25 cellular contexts compared by ENCODE assay signal in the genomic region with DNA sequence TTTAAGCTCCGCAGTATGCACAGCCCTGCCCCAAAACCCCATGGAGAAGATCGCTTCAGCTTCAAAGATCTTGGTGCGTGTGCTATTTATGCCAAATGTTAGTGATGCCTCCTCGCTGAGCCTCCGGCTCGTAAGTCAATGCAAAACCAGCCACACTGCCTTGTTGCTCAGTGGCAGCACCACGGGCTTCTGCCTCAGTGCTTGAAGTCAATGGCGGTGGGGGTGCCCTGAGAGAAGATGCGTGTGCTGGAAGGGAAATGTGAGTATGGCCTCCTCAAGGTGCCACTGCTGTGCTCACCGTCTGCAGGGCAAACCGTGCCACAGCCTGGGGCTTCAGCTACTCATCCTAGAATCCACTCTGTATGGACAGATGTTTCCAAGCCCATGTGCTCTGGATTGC.
DNase-seq lines count a peak whose midpoint lies in the region; ATAC-seq and TF ChIP-seq lines count a peak whose summit lies in the region.
"Had no signal": no experiment of that assay in that cellular context is flagged by ENCODE, and none has a peak within 500 bp of the region (broad histone marks: within the 10 kb centered on the region; RNA-seq: fewer than 3 reads in every experiment).

No MANE protein-coding gene starts in this region.

- H3K36me3 ChIP-seq in naive thymus-derived CD4-positive, alpha-beta T cell (ENCODE audit: control insufficient read depth in 2 of 3, insufficient read depth in 3 of 3, low read length in 3 of 3) = no peaks in the 10 kb centered on the region
- H3K36me3 ChIP-seq in left lung = no peaks in the 10 kb centered on the region
- H3K36me3 ChIP-seq: gastrocnemius medialis, thoracic aorta had no signal

- H3K4me1 Mint-ChIP-seq in activated CD4-positive, alpha-beta T cell treated with anti-CD3 and anti-CD28 coated beads, Interleukin-2, amount 10 ng/mL, durations not matched to agents 24 days and 14 days = peaks cover 71% of the 10 kb centered on the region
- peaks cover 50% of the 10 kb centered on the region for H3K4me1 Mint-ChIP-seq in activated CD4-positive, alpha-beta T cell treated with anti-CD3 and anti-CD28 coated beads for 36 hours
- H3K4me1 Mint-ChIP-seq in stimulated activated naive CD8-positive, alpha-beta T cell treated with anti-CD3 and anti-CD28 coated beads, Interleukin-15, Interleukin-2, amounts not matched to agents 100 ng/mL and 50 ng/mL, for 24 hours (ENCODE audit: low read depth) = peaks cover 62% of the 10 kb centered on the region
- H3K4me1 Mint-ChIP-seq in stimulated activated naive CD8-positive, alpha-beta T cell treated with anti-CD3 and anti-CD28 coated beads, Interleukin-15, amount 100 ng/mL, for 72 hours = peaks cover 79% of the 10 kb centered on the region
- H3K4me1 Mint-ChIP-seq in naive thymus-derived CD4-positive, alpha-beta T cell = peaks cover 56 to 92% (median 82%) of the 10 kb centered on the region in 7 donors

- no peak for TF ChIP-seq CTCF in left lung (IDR thresholded peaks at IDR 0.05)

- no peak overlapping the region for H3K27ac ChIP-seq in naive thymus-derived CD4-positive, alpha-beta T cell (ENCODE audit: low read depth, low read length)
- peak overlapping the region in 1 of 2 donors; percentile 15 for H3K27ac ChIP-seq in left lung
- H3K27ac ChIP-seq: gastrocnemius medialis, hepatocyte, thoracic aorta had no signal

- peak overlapping the region; percentile 23 for H3K4me3 Mint-ChIP-seq in activated CD4-positive, alpha-beta T cell treated with anti-CD3 and anti-CD28 coated beads, Interleukin-2, amount 10 ng/mL, durations not matched to agents 24 days and 14 days
- H3K4me3 Mint-ChIP-seq in activated CD4-positive, alpha-beta T cell treated with anti-CD3 and anti-CD28 coated beads for 36 hours = no peak overlapping the region
- H3K4me3 Mint-ChIP-seq in stimulated activated naive CD8-positive, alpha-beta T cell treated with anti-CD3 and anti-CD28 coated beads, Interleukin-15, Interleukin-2, amounts not matched to agents 100 ng/mL and 50 ng/mL, for 24 hours = no peak overlapping the region
- H3K4me3 Mint-ChIP-seq in stimulated activated naive CD8-positive, alpha-beta T cell treated with anti-CD3 and anti-CD28 coated beads, Interleukin-15, amount 100 ng/mL, for 72 hours = no peak overlapping the region
- peak overlapping the region in 7 of 10 donors; percentile 18 to 63 (median 36) for H3K4me3 Mint-ChIP-seq in naive thymus-derived CD4-positive, alpha-beta T cell

- H3K36me3 Mint-ChIP-seq in activated CD4-positive, alpha-beta T cell treated with anti-CD3 and anti-CD28 coated beads, Interleukin-2, amount 10 ng/mL, durations not matched to agents 24 days and 14 days (ENCODE audit: low read depth) = peaks cover 22% of the 10 kb centered on the region
- H3K36me3 Mint-ChIP-seq in activated CD4-positive, alpha-beta T cell treated with anti-CD3 and anti-CD28 coated beads for 36 hours (ENCODE audit: low read depth) = no peaks in the 10 kb centered on the region
- H3K36me3 Mint-ChIP-seq in stimulated activated naive CD8-positive, alpha-beta T cell treated with anti-CD3 and anti-CD28 coated beads, Interleukin-15, Interleukin-2, amounts not matched to agents 100 ng/mL and 50 ng/mL, for 24 hours (ENCODE audit: low read depth) = peaks cover 4% of the 10 kb centered on the region
- peaks cover 2 to 48% (median 10%) of the 10 kb centered on the region in 5 donors for H3K36me3 Mint-ChIP-seq in naive thymus-derived CD4-positive, alpha-beta T cell

- intact Hi-C loops in activated CD4-positive, alpha-beta T cell treated with anti-CD3 and anti-CD28 coated beads, Interleukin-2, amount 10 ng/mL, durations not matched to agents 24 days and 14 days (cut with micrococcal nuclease) = loop anchor here (1.0 kb wide), 1 partner anchor 10 kb away; no protein-coding TSS in a partner anchor
- intact Hi-C loops in activated CD4-positive, alpha-beta T cell treated with anti-CD3 and anti-CD28 coated beads for 36 hours (cut with DNase I, micrococcal nuclease) = loop anchor here in 1 of 2 experiments (1.0 kb wide), 1 partner anchor 9 kb away; no protein-coding TSS in a partner anchor
- intact Hi-C loops in naive thymus-derived CD4-positive, alpha-beta T cell (cut with micrococcal nuclease) = loop anchor here in 1 of 2 donors (5.0 to 10.0 kb wide), 3 partner anchors 33 to 114 kb away; no protein-coding TSS in a partner anchor
- intact Hi-C loops in left lung (cut with DNase I) = no loop called here

- no peak for ATAC-seq in activated CD4-positive, alpha-beta T cell treated with anti-CD3 and anti-CD28 coated beads for 36 hours
- no peak for ATAC-seq in stimulated activated naive CD8-positive, alpha-beta T cell treated with anti-CD3 and anti-CD28 coated beads, Interleukin-15, amount 100 ng/mL, for 72 hours
- no peak for ATAC-seq in naive thymus-derived CD4-positive, alpha-beta T cell
- ATAC-seq in left lung (no peak), HG02884 (IDR thresholded peaks at IDR 0.05; ENCODE audit: unreplicated experiment) (no peak)
- ATAC-seq: gastrocnemius medialis, left cardiac atrium, PC-3, sciatic nerve, SK-N-SH treated with all-trans-retinoic acid at 6 μM for 48 hours had no signal

- DNase-seq in activated CD4-positive, alpha-beta T cell treated with anti-CD3 and anti-CD28 coated beads, Interleukin-2, amount 10 ng/mL, durations not matched to agents 24 days and 14 days = no peak
- DNase-seq in activated CD4-positive, alpha-beta T cell treated with anti-CD3 and anti-CD28 coated beads for 36 hours = no peak
- no peak for DNase-seq in stimulated activated naive CD8-positive, alpha-beta T cell treated with anti-CD3 and anti-CD28 coated beads, Interleukin-15, amount 100 ng/mL, for 72 hours
- DNase-seq in naive thymus-derived CD4-positive, alpha-beta T cell = no peak
- DNase-seq in left lung (no peak), UCSD-AML1 (lab: John Stamatoyannopoulos, UW; ENCODE audit: unreplicated experiment) (no peak)
- DNase-seq: activated CD4-positive, CD25-positive, alpha-beta regulatory T cell; DMS153; gastrocnemius medialis; IMR-90; left cardiac atrium; NCI-H1048; NCI-H1930; NCI-H526; NK-92 treated with Interleukin-12 subunit alpha and Interleukin-12 subunit beta, amount 100 ng/mL, for 24 hours; PC-3; stimulated activated CD4-positive, alpha-beta T cell treated with anti-CD3 and anti-CD28 coated beads, Interleukin-4, amount 100 ng/mL, for 24 hours; stimulated activated naive CD4-positive, alpha-beta T cell treated with Interleukin-2 at 50 U/mL for 16 hours had no signal

- H3K27ac Mint-ChIP-seq in activated CD4-positive, alpha-beta T cell treated with anti-CD3 and anti-CD28 coated beads, Interleukin-2, amount 10 ng/mL, durations not matched to agents 24 days and 14 days = peak overlapping the region; percentile 99
- H3K27ac Mint-ChIP-seq in activated CD4-positive, alpha-beta T cell treated with anti-CD3 and anti-CD28 coated beads for 36 hours = no peak overlapping the region
- H3K27ac Mint-ChIP-seq in stimulated activated naive CD8-positive, alpha-beta T cell treated with anti-CD3 and anti-CD28 coated beads, Interleukin-15, Interleukin-2, amounts not matched to agents 100 ng/mL and 50 ng/mL, for 24 hours = peak overlapping the region; percentile 24
- H3K27ac Mint-ChIP-seq in stimulated activated naive CD8-positive, alpha-beta T cell treated with anti-CD3 and anti-CD28 coated beads, Interleukin-15, amount 100 ng/mL, for 72 hours = peak overlapping the region in 1 of 2 donors; percentile 46
- H3K27ac Mint-ChIP-seq in naive thymus-derived CD4-positive, alpha-beta T cell = peak overlapping the region in 7 of 9 donors; percentile 39 to 98 (median 77)
- H3K27ac Mint-ChIP-seq: progenitor cell of endocrine pancreas had no signal

- no peak overlapping the region for H3K4me3 ChIP-seq in naive thymus-derived CD4-positive, alpha-beta T cell (ENCODE audit: low read length)
- no peak overlapping the region for H3K4me3 ChIP-seq in left lung
- H3K4me3 ChIP-seq: gastrocnemius medialis, hepatocyte, thoracic aorta had no signal

- POLR2A ChIA-PET in activated CD4-positive, alpha-beta T cell treated with anti-CD3 and anti-CD28 coated beads for 36 hours (lab: Charles Lee) = no interaction called here
- POLR2A ChIA-PET in naive thymus-derived CD4-positive, alpha-beta T cell (lab: Charles Lee) = interaction anchor here (1.2 kb wide), 1 partner anchor 21 kb away, joined by 3 read pairs; no protein-coding TSS in a partner anchor

- CTCF ChIA-PET in activated CD4-positive, alpha-beta T cell treated with anti-CD3 and anti-CD28 coated beads for 36 hours (lab: Charles Lee) = interaction anchor here (0.5 to 1.4 kb wide), 3 partner anchors 18 to 1392 kb away, joined by 3 read pairs; no protein-coding TSS in a partner anchor
- CTCF ChIA-PET in naive thymus-derived CD4-positive, alpha-beta T cell (lab: Charles Lee) = interaction anchor here (1.8 kb wide), 1 partner anchor 21 kb away, joined by 4 read pairs; no protein-coding TSS in a partner anchor

- no peaks in the 10 kb centered on the region for H3K27me3 Mint-ChIP-seq in activated CD4-positive, alpha-beta T cell treated with anti-CD3 and anti-CD28 coated beads, Interleukin-2, amount 10 ng/mL, durations not matched to agents 24 days and 14 days
- H3K27me3 Mint-ChIP-seq in activated CD4-positive, alpha-beta T cell treated with anti-CD3 and anti-CD28 coated beads for 36 hours = no peaks in the 10 kb centered on the region
- no peaks in the 10 kb centered on the region for H3K27me3 Mint-ChIP-seq in stimulated activated naive CD8-positive, alpha-beta T cell treated with anti-CD3 and anti-CD28 coated beads, Interleukin-15, Interleukin-2, amounts not matched to agents 100 ng/mL and 50 ng/mL, for 24 hours
- H3K27me3 Mint-ChIP-seq in stimulated activated naive CD8-positive, alpha-beta T cell treated with anti-CD3 and anti-CD28 coated beads, Interleukin-15, amount 100 ng/mL, for 72 hours = no peaks in the 10 kb centered on the region
- H3K27me3 Mint-ChIP-seq in naive thymus-derived CD4-positive, alpha-beta T cell = no peaks in the 10 kb centered on the region
- H3K27me3 Mint-ChIP-seq: progenitor cell of endocrine pancreas had no signal

- no peaks in the 10 kb centered on the region for H3K9me3 ChIP-seq in naive thymus-derived CD4-positive, alpha-beta T cell (ENCODE audit: control insufficient read depth in 2 of 3, low read length in 3 of 3)
- no peaks in the 10 kb centered on the region for H3K9me3 ChIP-seq in left lung
- H3K9me3 ChIP-seq: gastrocnemius medialis, thoracic aorta had no signal

- H3K4me1 ChIP-seq in naive thymus-derived CD4-positive, alpha-beta T cell (ENCODE audit: control insufficient read depth in 2 of 2, insufficient read depth in 2 of 2, low read length in 2 of 2) = peaks cover 16 to 49% of the 10 kb centered on the region in 2 donors
- peaks cover 0 to 85% of the 10 kb centered on the region in 2 donors for H3K4me1 ChIP-seq in left lung

- peaks cover 4% of the 10 kb centered on the region for H3K9me3 Mint-ChIP-seq in activated CD4-positive, alpha-beta T cell treated with anti-CD3 and anti-CD28 coated beads, Interleukin-2, amount 10 ng/mL, durations not matched to agents 24 days and 14 days
- no peaks in the 10 kb centered on the region for H3K9me3 Mint-ChIP-seq in activated CD4-positive, alpha-beta T cell treated with anti-CD3 and anti-CD28 coated beads for 36 hours (ENCODE audit: low read depth)
- H3K9me3 Mint-ChIP-seq in stimulated activated naive CD8-positive, alpha-beta T cell treated with anti-CD3 and anti-CD28 coated beads, Interleukin-15, Interleukin-2, amounts not matched to agents 100 ng/mL and 50 ng/mL, for 24 hours = no peaks in the 10 kb centered on the region
- no peaks in the 10 kb centered on the region for H3K9me3 Mint-ChIP-seq in stimulated activated naive CD8-positive, alpha-beta T cell treated with anti-CD3 and anti-CD28 coated beads, Interleukin-15, amount 100 ng/mL, for 72 hours
- H3K9me3 Mint-ChIP-seq in naive thymus-derived CD4-positive, alpha-beta T cell = no peaks in the 10 kb centered on the region

- no peaks in the 10 kb centered on the region for H3K27me3 ChIP-seq in naive thymus-derived CD4-positive, alpha-beta T cell (ENCODE audit: control insufficient read depth in 2 of 2, insufficient read depth in 2 of 2, low read length in 2 of 2)
- H3K27me3 ChIP-seq in left lung = no peaks in the 10 kb centered on the region
- H3K27me3 ChIP-seq: gastrocnemius medialis, hepatocyte had no signal

Comparison
In these comparisons a context has a peak if more than half of its experiments do, and no peak if none do; other contexts are left out.
1. H3K4me3 Mint-ChIP-seq: peak in activated CD4-positive, alpha-beta T cell treated with anti-CD3 and anti-CD28 coated beads, Interleukin-2, amount 10 ng/mL, durations not matched to agents 24 days and 14 days (single experiment) and naive thymus-derived CD4-positive, alpha-beta T cell (7 of 10); none in activated CD4-positive, alpha-beta T cell treated with anti-CD3 and anti-CD28 coated beads for 36 hours (single experiment), stimulated activated naive CD8-positive, alpha-beta T cell treated with anti-CD3 and anti-CD28 coated beads, Interleukin-15, Interleukin-2, amounts not matched to agents 100 ng/mL and 50 ng/mL, for 24 hours (single experiment) and stimulated activated naive CD8-positive, alpha-beta T cell treated with anti-CD3 and anti-CD28 coated beads, Interleukin-15, amount 100 ng/mL, for 72 hours (0 of 2).